Comparison of ENCODE assay signal across 24 cellular contexts in genomic region chr16:56355221-56355620, GRCh38.
A peak's percentile ranks its signal among the peaks of the same experiment; 100 is the strongest.
DNase-seq lines count a peak whose midpoint lies in the region; ATAC-seq, FAIRE-seq and TF ChIP-seq lines count a peak whose summit lies in the region.
"Had no signal": no experiment of that assay in that cellular context is flagged by ENCODE, and none has a peak within 500 bp of the region (broad histone marks: within the 10 kb centered on the region; RNA-seq: fewer than 3 reads in every experiment).

No MANE protein-coding gene starts in this region.

- CTCF ChIA-PET in K562 (lab: Yijun Ruan, JAX; ENCODE audit: low intra/inter-chr PET ratio) (no interaction called here), Calu3 (lab: Charles Lee) (interaction anchor here (0.6 kb wide), 1 partner anchor 237 kb away, joined by 3 read pairs; no protein-coding TSS in a partner anchor)

- BruUV-seq in K562 (replicated peaks; lab: Mats Ljungman, UMichigan): no TSS peak
- no TSS peak for BruUV-seq in Calu3 (replicated peaks; lab: Mats Ljungman, UMichigan)

- no peak overlapping the region for H2AFZ ChIP-seq in K562 (ENCODE audit: low read depth, low read length)

- peak; percentile 10 for DNase-seq in activated naive CD8-positive, alpha-beta T cell treated with anti-CD3 and anti-CD28 coated beads, Interleukin-2, amount 10 ng/mL, durations not matched to agents 7 days and 5 days
- no peak for DNase-seq in activated naive CD8-positive, alpha-beta T cell treated with anti-CD3 and anti-CD28 coated beads for 36 hours
- DNase-seq in K562 (ENCODE audit: extremely low read depth in 1 of 4, low spot score in 3 of 4) (no peak), mesenteric fat pad (ENCODE audit: low spot score) (peak; percentile 85), suprapubic skin (ENCODE audit: low spot score in 2 of 2) (peak; percentile 34 to 61), Calu3 (no peak), GM12891 (ENCODE audit: insufficient read length, low spot score) (no peak), progenitor cell of endocrine pancreas (ENCODE audit: low spot score, unreplicated experiment) (no peak)
- DNase-seq: activated CD4-positive, alpha-beta T cell treated with anti-CD3 and anti-CD28 coated beads, Interleukin-2, amount 10 ng/mL, durations not matched to agents 7 days and 5 days; CD4-positive, alpha-beta T cell; dermis blood vessel endothelial cell; GM23248; mammary epithelial cell; naive B cell; NCI-H748 treated with DMSO at 0.1 percent for 48 hours; stimulated activated CD4-positive, alpha-beta T cell treated with anti-CD3 and anti-CD28 coated beads, Interleukin-4, amount 100 ng/mL, for 24 hours; stimulated activated naive CD8-positive, alpha-beta T cell treated with anti-CD3 and anti-CD28 coated beads, Interleukin-15, amount 100 ng/mL, for 72 hours had no signal

- in situ Hi-C loops in K562 (cut with MboI): no loop called here

- no peaks in the 10 kb centered on the region for H3K79me2 ChIP-seq in K562 (ENCODE audit: control insufficient read depth, insufficient read depth, low read length)
- H3K79me2 ChIP-seq: hepatocyte had no signal

- no peak for ATAC-seq in activated naive CD8-positive, alpha-beta T cell treated with anti-CD3 and anti-CD28 coated beads, Interleukin-2, amount 10 ng/mL, durations not matched to agents 7 days and 5 days (ENCODE audit: low read depth)
- ATAC-seq in K562: no peak
- ATAC-seq: stimulated activated naive CD8-positive, alpha-beta T cell treated with anti-CD3 and anti-CD28 coated beads, Interleukin-15, amount 100 ng/mL, for 72 hours; T-cell had no signal

- no peaks in the 10 kb centered on the region for H3K9me1 ChIP-seq in K562 (ENCODE audit: control insufficient read depth, insufficient read depth, low read length)

- H3K9me3 ChIP-seq in K562 (replicated peaks; ENCODE audit: control insufficient read depth, insufficient read depth, low read depth, low read length) (no peaks in the 10 kb centered on the region), suprapubic skin (no peaks in the 10 kb centered on the region)
- H3K9me3 ChIP-seq: prostate gland, upper lobe of left lung had no signal

- WGBS in K562 (ENCODE audit: insufficient coverage, low coverage, missing lambda C conversion rate): 75% methylated on average over 9 of the region's 9 CpGs
- 95% methylated on average over 9 of the region's 9 CpGs for WGBS in suprapubic skin

- H3K4me3 Mint-ChIP-seq in activated naive CD8-positive, alpha-beta T cell treated with anti-CD3 and anti-CD28 coated beads, Interleukin-2, amount 10 ng/mL, durations not matched to agents 7 days and 5 days: peak overlapping the region; percentile 23
- no peak overlapping the region for H3K4me3 Mint-ChIP-seq in activated naive CD8-positive, alpha-beta T cell treated with anti-CD3 and anti-CD28 coated beads for 36 hours
- H3K4me3 Mint-ChIP-seq in Calu3 (ENCODE audit: low read depth, unreplicated experiment) (no peak overlapping the region), progenitor cell of endocrine pancreas (ENCODE audit: low read depth) (no peak overlapping the region)
- H3K4me3 Mint-ChIP-seq: CD4-positive, alpha-beta T cell had no signal

- no peak for TF ChIP-seq POLR2A in K562 (conservative IDR thresholded peaks at IDR 0.05)
- no peak for TF ChIP-seq POLR2A in suprapubic skin (IDR thresholded peaks at IDR 0.05)
- TF ChIP-seq POLR2A in GM12891 (IDR thresholded peaks at IDR 0.05; ENCODE audit: low read depth, low read length): no peak

- H3K27me3 Mint-ChIP-seq in activated naive CD8-positive, alpha-beta T cell treated with anti-CD3 and anti-CD28 coated beads, Interleukin-2, amount 10 ng/mL, durations not matched to agents 7 days and 5 days: no peaks in the 10 kb centered on the region
- no peaks in the 10 kb centered on the region for H3K27me3 Mint-ChIP-seq in activated naive CD8-positive, alpha-beta T cell treated with anti-CD3 and anti-CD28 coated beads for 36 hours
- H3K27me3 Mint-ChIP-seq in Calu3 (ENCODE audit: unreplicated experiment) (peaks cover 25% of the 10 kb centered on the region), progenitor cell of endocrine pancreas (peaks cover 4% of the 10 kb centered on the region)
- H3K27me3 Mint-ChIP-seq: activated CD4-positive, alpha-beta T cell treated with anti-CD3 and anti-CD28 coated beads, Interleukin-2, amount 10 ng/mL, durations not matched to agents 7 days and 5 days; CD4-positive, alpha-beta T cell; stimulated activated naive CD8-positive, alpha-beta T cell treated with anti-CD3 and anti-CD28 coated beads, Interleukin-15, amount 100 ng/mL, for 72 hours; T-cell had no signal

- H3K36me3 ChIP-seq in K562 (ENCODE audit: control insufficient read depth, insufficient read depth, low read length): peaks cover 2% of the 10 kb centered on the region; the same call in 1 of the 3 replicates
- peaks cover under 1% of the 10 kb centered on the region for H3K36me3 ChIP-seq in suprapubic skin
- H3K36me3 ChIP-seq: prostate gland had no signal

- peak; percentile 40 for FAIRE-seq in K562 (lab: Jason Lieb, UNC)
- FAIRE-seq in GM12891 (lab: Jason Lieb, UNC): no peak
- FAIRE-seq: bronchial epithelial cell, GM19239, islet of Langerhans had no signal

- intact Hi-C loops in K562 (cut with micrococcal nuclease): loop anchor here (10.0 kb wide), 1 partner anchor 160 kb away; no protein-coding TSS in a partner anchor
- intact Hi-C loops in Calu3 (cut with micrococcal nuclease; ENCODE audit: unreplicated experiment): no loop called here

- H3K27me3 ChIP-seq in K562 (ENCODE audit: control insufficient read depth in 2 of 2, insufficient read depth in 2 of 2, low read length in 2 of 2): peaks cover 7 to 26% of the 10 kb centered on the region in 2 experiments; a peak in 4 of 5 replicates
- no peaks in the 10 kb centered on the region for H3K27me3 ChIP-seq in suprapubic skin
- H3K27me3 ChIP-seq: hepatocyte, upper lobe of left lung had no signal

- no peak for TF ChIP-seq CTCF in K562 (IDR thresholded peaks at IDR 0.05 in 2 of 3, conservative IDR thresholded peaks at IDR 0.05 in 1 of 3; ENCODE audit: insufficient read depth in 2 of 3, low read depth in 1 of 3, low read length in 3 of 3)
- no peak for TF ChIP-seq CTCF in suprapubic skin (IDR thresholded peaks at IDR 0.05)
- TF ChIP-seq CTCF in Calu3 (IDR thresholded peaks at IDR 0.05; ENCODE audit: unreplicated experiment): no peak
- TF ChIP-seq CTCF in progenitor cell of endocrine pancreas (IDR thresholded peaks at IDR 0.05; ENCODE audit: unreplicated experiment): no peak

- H3K4me2 ChIP-seq in K562 (ENCODE audit: insufficient read depth, low read length): peak overlapping the region; percentile 45; the same call in 1 of the 2 replicates

- peaks cover 12% of the 10 kb centered on the region for H4K20me1 ChIP-seq in K562 (replicated peaks; ENCODE audit: control insufficient read depth, insufficient read depth, low read length)

- TF ChIP-seq RAD21 in K562 (CRISPR knock-in tag; conservative IDR thresholded peaks at IDR 0.05 in 1 of 2, IDR thresholded peaks at IDR 0.05 in 1 of 2): no peak

- no peak overlapping the region for H3K4me3 ChIP-seq in K562
- no peak overlapping the region for H3K4me3 ChIP-seq in suprapubic skin
- H3K4me3 ChIP-seq: GM23248, hepatocyte, prostate gland, upper lobe of left lung had no signal

- H3K27ac ChIP-seq in K562 (ENCODE audit: extremely low read depth, low read depth, low read length): no peak overlapping the region
- no peak overlapping the region for H3K27ac ChIP-seq in suprapubic skin
- H3K27ac ChIP-seq: prostate gland, upper lobe of left lung had no signal

- POLR2A ChIA-PET in activated naive CD8-positive, alpha-beta T cell treated with anti-CD3 and anti-CD28 coated beads, Interleukin-2, amount 10 ng/mL, durations not matched to agents 7 days and 5 days (lab: Charles Lee): no interaction called here
- POLR2A ChIA-PET in K562 (lab: Yijun Ruan, JAX): no interaction called here

- H3K4me1 ChIP-seq in K562 (replicated peaks in 1 of 2; ENCODE audit: control insufficient read depth in 2 of 2, insufficient read depth in 2 of 2, low read length in 2 of 2) (peaks cover 11 to 33% of the 10 kb centered on the region in 2 experiments), suprapubic skin (peaks cover 13% of the 10 kb centered on the region)
- H3K4me1 ChIP-seq: prostate gland had no signal

- peak overlapping the region in 1 of 2 experiments; percentile 16; a peak in 1 of 4 replicates for H3K9ac ChIP-seq in K562 (ENCODE audit: insufficient read depth in 1 of 2, low read depth in 2 of 2, low read length in 2 of 2)

- H3K27ac Mint-ChIP-seq in activated naive CD8-positive, alpha-beta T cell treated with anti-CD3 and anti-CD28 coated beads, Interleukin-2, amount 10 ng/mL, durations not matched to agents 7 days and 5 days: peak overlapping the region; percentile 27
- no peak overlapping the region for H3K27ac Mint-ChIP-seq in activated naive CD8-positive, alpha-beta T cell treated with anti-CD3 and anti-CD28 coated beads for 36 hours
- H3K27ac Mint-ChIP-seq in Calu3 (ENCODE audit: unreplicated experiment) (no peak overlapping the region), progenitor cell of endocrine pancreas (no peak overlapping the region)
- H3K27ac Mint-ChIP-seq: CD4-positive, alpha-beta T cell had no signal

- no peaks in the 10 kb centered on the region for H3K36me3 Mint-ChIP-seq in activated naive CD8-positive, alpha-beta T cell treated with anti-CD3 and anti-CD28 coated beads, Interleukin-2, amount 10 ng/mL, durations not matched to agents 7 days and 5 days
- H3K36me3 Mint-ChIP-seq in activated naive CD8-positive, alpha-beta T cell treated with anti-CD3 and anti-CD28 coated beads for 36 hours: peaks cover under 1% of the 10 kb centered on the region
- H3K36me3 Mint-ChIP-seq in Calu3 (ENCODE audit: insufficient read depth, unreplicated experiment): peaks cover 16% of the 10 kb centered on the region
- no peaks in the 10 kb centered on the region for H3K36me3 Mint-ChIP-seq in progenitor cell of endocrine pancreas (ENCODE audit: insufficient read depth)
- H3K36me3 Mint-ChIP-seq: T-cell had no signal

- TF ChIP-seq EP300 in K562 (IDR thresholded peaks at IDR 0.05; ENCODE audit: low read length): no peak
- TF ChIP-seq EP300 in suprapubic skin (IDR thresholded peaks at IDR 0.05): no peak

- peaks cover 30% of the 10 kb centered on the region for H3K4me1 Mint-ChIP-seq in activated naive CD8-positive, alpha-beta T cell treated with anti-CD3 and anti-CD28 coated beads, Interleukin-2, amount 10 ng/mL, durations not matched to agents 7 days and 5 days
- H3K4me1 Mint-ChIP-seq in activated naive CD8-positive, alpha-beta T cell treated with anti-CD3 and anti-CD28 coated beads for 36 hours: peaks cover 40% of the 10 kb centered on the region
- peaks cover 11% of the 10 kb centered on the region for H3K4me1 Mint-ChIP-seq in Calu3 (ENCODE audit: low read depth, unreplicated experiment)
- H3K4me1 Mint-ChIP-seq in progenitor cell of endocrine pancreas (ENCODE audit: low read depth): peaks cover 12% of the 10 kb centered on the region

- H3K9me3 Mint-ChIP-seq in activated naive CD8-positive, alpha-beta T cell treated with anti-CD3 and anti-CD28 coated beads, Interleukin-2, amount 10 ng/mL, durations not matched to agents 7 days and 5 days: no peaks in the 10 kb centered on the region
- no peaks in the 10 kb centered on the region for H3K9me3 Mint-ChIP-seq in activated naive CD8-positive, alpha-beta T cell treated with anti-CD3 and anti-CD28 coated beads for 36 hours
- no peaks in the 10 kb centered on the region for H3K9me3 Mint-ChIP-seq in Calu3 (ENCODE audit: low read depth, unreplicated experiment)
- no peaks in the 10 kb centered on the region for H3K9me3 Mint-ChIP-seq in progenitor cell of endocrine pancreas (ENCODE audit: low read depth)
- H3K9me3 Mint-ChIP-seq: activated CD4-positive, alpha-beta T cell treated with anti-CD3 and anti-CD28 coated beads, Interleukin-2, amount 10 ng/mL, durations not matched to agents 7 days and 5 days; CD4-positive, alpha-beta T cell; naive B cell; stimulated activated naive CD8-positive, alpha-beta T cell treated with anti-CD3 and anti-CD28 coated beads, Interleukin-15, amount 100 ng/mL, for 72 hours; T-cell had no signal

Comparison
In these comparisons a context has a peak if more than half of its experiments do, and no peak if none do; other contexts are left out.
1. DNase-seq: peak in activated naive CD8-positive, alpha-beta T cell treated with anti-CD3 and anti-CD28 coated beads, Interleukin-2, amount 10 ng/mL, durations not matched to agents 7 days and 5 days (single experiment), mesenteric fat pad (single experiment) and suprapubic skin (2 of 2); none in activated naive CD8-positive, alpha-beta T cell treated with anti-CD3 and anti-CD28 coated beads for 36 hours (single experiment), K562 (0 of 4), Calu3 (single experiment), GM12891 (single experiment) and progenitor cell of endocrine pancreas (single experiment).